Comparison of ENCODE assay signal across 3 cellular contexts in the genomic region with DNA sequence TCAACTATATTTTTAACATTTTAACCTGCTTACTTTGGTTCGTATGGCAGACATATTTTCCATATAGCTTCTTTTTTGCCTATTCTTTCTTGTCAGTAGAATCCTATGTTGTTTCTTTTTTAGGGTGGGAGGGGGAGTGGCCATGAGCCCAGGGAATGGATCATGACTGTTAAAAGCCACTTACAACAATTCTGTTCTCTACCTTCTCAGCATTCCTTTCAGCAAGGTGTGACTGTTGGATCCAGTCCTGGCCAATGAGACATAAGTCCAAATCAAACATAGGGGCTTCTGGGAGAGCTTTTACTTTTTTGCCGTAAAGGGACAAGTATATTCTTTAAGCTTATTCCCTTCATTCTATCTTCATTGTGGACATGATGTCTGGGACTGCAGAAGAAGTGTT.
"Had no signal": no experiment of that assay in that cellular context is flagged by ENCODE, and none has a peak within 500 bp of the region (broad histone marks: within the 10 kb centered on the region; RNA-seq: fewer than 3 reads in every experiment).

No MANE protein-coding gene starts in this region.

- DNase-seq: GDM1, GF-D8 had no signal

- ATAC-seq: GM12878 had no signal

- H3K4me3 ChIP-seq: GM12878 had no signal
